In the genomic region with DNA sequence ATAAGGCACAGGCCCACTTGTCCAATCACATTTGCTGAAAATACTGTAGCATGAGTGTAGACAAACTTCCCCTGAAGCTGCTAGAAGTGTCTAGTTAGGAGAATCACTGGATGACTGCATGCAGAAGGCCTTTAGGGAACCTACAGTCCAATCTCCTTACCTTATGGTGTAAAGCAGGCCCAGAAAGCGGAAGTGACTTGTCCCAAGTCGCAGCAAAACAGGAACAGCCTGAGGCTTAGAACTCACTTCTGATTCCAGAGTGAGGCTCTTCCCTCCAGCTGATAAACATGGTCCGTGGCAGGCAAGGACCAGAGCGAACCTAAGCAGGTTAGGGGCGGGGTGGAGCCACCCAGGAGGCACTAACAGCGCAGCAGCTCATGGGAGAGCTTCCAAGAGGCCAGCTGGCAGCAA, we compare ENCODE assay signal across 16 cellular contexts. TPM values are rescaled to one million over a fixed set of nuclear protein-coding genes. Genes with fewer than 3 reads are reported as not detected.
A peak's percentile ranks its signal among the peaks of the same experiment; 100 is the strongest.
DNase-seq lines count a peak whose midpoint lies in the region; ATAC-seq and TF ChIP-seq lines count a peak whose summit lies in the region.
"Had no signal": no experiment of that assay in that cellular context is flagged by ENCODE, and none has a peak within 500 bp of the region (broad histone marks: within the 10 kb centered on the region; RNA-seq: fewer than 3 reads in every experiment).

No MANE protein-coding gene starts in this region.

- 76 to 85% (median 81%) methylated on average over 6 of the region's 6 CpGs for WGBS in heart left ventricle, 4 donors

- ATAC-seq in Right ventricle myocardium inferior (no peak), heart left ventricle (no peak), RWPE2 (ENCODE audit: low read depth) (no peak), HG03378 (IDR thresholded peaks at IDR 0.05; ENCODE audit: unreplicated experiment) (no peak), GM21786 (IDR thresholded peaks at IDR 0.05; ENCODE audit: unreplicated experiment) (no peak), HG02870 (IDR thresholded peaks at IDR 0.05; ENCODE audit: unreplicated experiment) (no peak)

- H3K4me3 ChIP-seq in heart left ventricle (no peak overlapping the region), RWPE2 (ENCODE audit: severe bottlenecking) (no peak overlapping the region)

- H3K4me1 ChIP-seq in heart left ventricle = peaks cover 0 to 18% (median 9%) of the 10 kb centered on the region in 12 donors
- peaks cover 15% of the 10 kb centered on the region for H3K4me1 ChIP-seq in RWPE2 (ENCODE audit: insufficient read depth, poor library complexity, severe bottlenecking)

- H3K27ac ChIP-seq in heart left ventricle = no peak overlapping the region
- H3K27ac ChIP-seq in RWPE2 (ENCODE audit: poor library complexity, severe bottlenecking) = peak overlapping the region; percentile 91

- no peaks in the 10 kb centered on the region for H3K9me3 ChIP-seq in heart left ventricle
- no peaks in the 10 kb centered on the region for H3K9me3 ChIP-seq in RWPE2 (ENCODE audit: severe bottlenecking)

- intact Hi-C loops in Right ventricle myocardium inferior (cut with DNase I) (no loop called here), heart left ventricle (cut with DNase I) (loop anchor here in 5 of 10 donors (5.0 to 10.0 kb wide), 3 partner anchors 37 to 92 kb away; partner anchors contain the start of gene PKM (in 1 of the 5))

- TF ChIP-seq CTCF in heart left ventricle (IDR thresholded peaks at IDR 0.05) = no peak
- TF ChIP-seq CTCF in RWPE2 (IDR thresholded peaks at IDR 0.05; ENCODE audit: poor library complexity, severe bottlenecking) = no peak

- no peak for TF ChIP-seq POLR2A in heart left ventricle (IDR thresholded peaks at IDR 0.05)

- H3K36me3 ChIP-seq in heart left ventricle (peaks cover 0 to 20% (median 16%) of the 10 kb centered on the region in 9 donors), RWPE2 (ENCODE audit: low read depth) (peaks cover 25% of the 10 kb centered on the region)

- H3K27me3 ChIP-seq in heart left ventricle = peaks cover 0 to 11% (median 0%) of the 10 kb centered on the region in 9 donors
- H3K27me3 ChIP-seq in RWPE2 (ENCODE audit: insufficient read depth, poor library complexity, severe bottlenecking) = no peaks in the 10 kb centered on the region

- peak; percentile 70 for DNase-seq in Right ventricle myocardium inferior (ENCODE audit: missing footprints)
- no peak for DNase-seq in heart left ventricle
- no peak for DNase-seq in RWPE2 (ENCODE audit: low spot score)
- DNase-seq in islet precursor cell = peak; percentile 90
- no peak for DNase-seq in NCI-H524 (lab: John Stamatoyannopoulos, UW)
- DNase-seq: activated T-cell treated with anti-CD3 and anti-CD28 coated beads, Interleukin-2, amount 50 U/mL, for 48 hours; DND-41; effector CD8-positive, alpha-beta T cell; NCI-H187; retina; Right ventricle myocardium superior had no signal

RNA-seq across cellular contexts. Expression of gene GRAMD2A, which starts 2.5 kb away (rescaled TPM):
- not detected for total RNA-seq in Right ventricle myocardium inferior
- under 1 TPM in 1 of 9 donors, not detected in 8; 0.45 TPM for total RNA-seq in heart left ventricle
- polyA plus RNA-seq in heart left ventricle = under 1 TPM in 1 of 2 donors, not detected in 1; 0.03 TPM
- total RNA-seq: HT1080, mesenteric fat pad, Right ventricle myocardium superior had no signal

RNA-seq across cellular contexts. Expression of gene PKM, which starts 35.9 kb away (rescaled TPM):
- total RNA-seq in Right ventricle myocardium inferior (1,022 TPM), heart left ventricle (1,000 to 10,000 TPM in 4 of 9 donors, 100 to 1,000 TPM in 5; 648 to 1,279 (median 923) TPM)
- polyA plus RNA-seq in heart left ventricle = 100 to 1,000 TPM; 602 to 887 TPM

Comparison
In these comparisons a context has a peak if more than half of its experiments do, and no peak if none do; other contexts are left out.
1. DNase-seq: peak in Right ventricle myocardium inferior (single experiment) and islet precursor cell (single experiment); none in heart left ventricle (0 of 5), RWPE2 (single experiment) and NCI-H524 (0 of 2).